In the genomic region with DNA sequence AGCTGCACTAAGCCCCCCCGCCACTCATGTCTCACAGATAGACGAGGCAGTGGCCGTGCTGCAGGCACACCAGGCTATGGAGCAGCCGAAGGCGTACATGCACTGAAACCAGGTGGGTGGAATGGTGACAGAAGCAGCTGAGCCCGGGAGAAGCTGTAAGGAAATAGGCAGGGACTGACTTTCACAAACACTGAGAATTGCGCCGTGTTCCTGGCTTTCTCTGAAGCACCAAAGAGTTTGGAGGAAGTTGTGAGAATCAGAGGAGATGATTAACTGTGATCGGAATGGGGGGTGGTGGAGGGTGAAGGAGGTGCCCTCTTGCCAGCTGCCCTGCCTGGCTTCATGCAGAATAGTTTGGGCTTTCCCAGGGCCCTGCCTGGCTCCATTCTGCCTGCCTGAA, we compare ENCODE assay signal across 26 cellular contexts. TPM values are rescaled to one million over a fixed set of nuclear protein-coding genes. Genes with fewer than 3 reads are reported as not detected.
DNase-seq lines count a peak whose midpoint lies in the region; ATAC-seq, FAIRE-seq and TF ChIP-seq lines count a peak whose summit lies in the region.
"Had no signal": no experiment of that assay in that cellular context is flagged by ENCODE, and none has a peak within 500 bp of the region (broad histone marks: within the 10 kb centered on the region; RNA-seq: fewer than 3 reads in every experiment).

No MANE protein-coding gene starts in this region.

- intact Hi-C loops in GM12878 (cut with micrococcal nuclease; ENCODE audit: unreplicated experiment) (no loop called here), head of caudate nucleus (cut with DNase I) (no loop called here)

- CTCF ChIA-PET in GM12878 (lab: Yijun Ruan, JAX) = interaction anchor here (0.8 kb wide), 1 partner anchor 12 kb away, joined by 3 read pairs; no protein-coding TSS in a partner anchor

- ATAC-seq in GM12878 = no peak
- ATAC-seq: HCT116, WTC11 had no signal

- H3K9me3 Mint-ChIP-seq in activated naive CD8-positive, alpha-beta T cell (ENCODE audit: low read depth) = no peaks in the 10 kb centered on the region
- no peaks in the 10 kb centered on the region for H3K9me3 Mint-ChIP-seq in activated naive CD8-positive, alpha-beta T cell treated with anti-CD3 and anti-CD28 coated beads for 36 hours
- H3K9me3 Mint-ChIP-seq: brain, neural progenitor cell, WTC11 had no signal

- TF ChIP-seq EP300 in GM12878 (IDR thresholded peaks at IDR 0.05; ENCODE audit: borderline replicate concordance in 1 of 2, control insufficient read depth in 1 of 2, low read depth in 2 of 2, low read length in 2 of 2) = no peak

- H3K36me3 ChIP-seq in GM12878 (ENCODE audit: control insufficient read depth in 2 of 2, insufficient read depth in 2 of 2, low read length in 1 of 2) (peaks cover 15 to 18% of the 10 kb centered on the region in 2 experiments), Peyer's patch (peaks cover 0 to 31% (median 0%) of the 10 kb centered on the region in 3 donors)
- H3K36me3 ChIP-seq: neural progenitor cell had no signal

- no peak for DNase-seq in activated naive CD8-positive, alpha-beta T cell treated with anti-CD3 and anti-CD28 coated beads for 36 hours
- no peak for DNase-seq in GM12878 (ENCODE audit: low read depth, low spot score)
- peak in 38 of 42 donors; percentile 7 to 79 (median 45) for DNase-seq in head of caudate nucleus
- peak; percentile 56 for DNase-seq in ureter (ENCODE audit: low spot score)
- no peak for DNase-seq in COLO829 (ENCODE audit: low spot score)
- DNase-seq in Peyer's patch = no peak
- no peak for DNase-seq in NCI-H1092 (lab: John Stamatoyannopoulos, UW)
- DNase-seq: activated CD4-positive, alpha-beta T cell treated with anti-CD3 and anti-CD28 coated beads, Interleukin-2, amount 50 U/mL, for 4 hours; activated CD8-positive, alpha-beta memory T cell treated with anti-CD3 and anti-CD28 coated beads, Interleukin-2, amount 50 U/mL, for 4 hours; effector CD4-positive, alpha-beta T cell; esophagus squamous epithelium; NCI-H1105 treated with DMSO at 0.1 percent for 48 hours; NCI-H2029; NCI-H345; SHP77 treated with DMSO at 0.1 percent for 48 hours; stimulated activated CD8-positive, alpha-beta memory T cell treated with anti-CD3 and anti-CD28 coated beads, Interleukin-4, amount 100 ng/mL, for 48 hours; T-helper 9 cell had no signal

- no peak overlapping the region for H3K4me2 ChIP-seq in GM12878 (ENCODE audit: control insufficient read depth, insufficient read depth)
- H3K4me2 ChIP-seq: neural progenitor cell had no signal

- no peaks in the 10 kb centered on the region for H3K9me3 ChIP-seq in GM12878 (replicated peaks; ENCODE audit: control insufficient read depth, insufficient read depth, low read length)
- H3K9me3 ChIP-seq in Peyer's patch = no peaks in the 10 kb centered on the region
- H3K9me3 ChIP-seq: esophagus squamous epithelium had no signal

- no peak for FAIRE-seq in GM12878 (lab: Jason Lieb, UNC)
- FAIRE-seq: GM12892 had no signal

- H3K4me3 Mint-ChIP-seq in activated naive CD8-positive, alpha-beta T cell = no peak overlapping the region
- H3K4me3 Mint-ChIP-seq in activated naive CD8-positive, alpha-beta T cell treated with anti-CD3 and anti-CD28 coated beads for 36 hours = no peak overlapping the region
- H3K4me3 Mint-ChIP-seq: B cell, brain, neural progenitor cell, WTC11 had no signal

- H3K9ac ChIP-seq in GM12878 (ENCODE audit: control insufficient read depth, insufficient read depth, low read length) = no peak overlapping the region
- H3K9ac ChIP-seq: neural progenitor cell had no signal

- peak overlapping the region; percentile 2 for H3K27ac Mint-ChIP-seq in activated naive CD8-positive, alpha-beta T cell
- no peak overlapping the region for H3K27ac Mint-ChIP-seq in activated naive CD8-positive, alpha-beta T cell treated with anti-CD3 and anti-CD28 coated beads for 36 hours
- H3K27ac Mint-ChIP-seq: B cell, brain, progenitor cell of endocrine pancreas had no signal

- no peak for TF ChIP-seq POLR2A in GM12878 (IDR thresholded peaks at IDR 0.05; ENCODE audit: low read depth, low read length)
- no peak for TF ChIP-seq POLR2A in Peyer's patch (IDR thresholded peaks at IDR 0.05)

- H3K27ac ChIP-seq in GM12878 (ENCODE audit: control insufficient read depth, insufficient read depth) (no peak overlapping the region), Peyer's patch (no peak overlapping the region)
- H3K27ac ChIP-seq: neural progenitor cell had no signal

- peaks cover 6% of the 10 kb centered on the region for H3K36me3 Mint-ChIP-seq in activated naive CD8-positive, alpha-beta T cell
- H3K36me3 Mint-ChIP-seq in activated naive CD8-positive, alpha-beta T cell treated with anti-CD3 and anti-CD28 coated beads for 36 hours = peaks cover 22% of the 10 kb centered on the region

- no peaks in the 10 kb centered on the region for H3K27me3 ChIP-seq in GM12878 (replicated peaks in 1 of 2; ENCODE audit: control insufficient read depth in 2 of 2, insufficient read depth in 2 of 2, low read length in 1 of 2)
- no peaks in the 10 kb centered on the region for H3K27me3 ChIP-seq in Peyer's patch
- H3K27me3 ChIP-seq: esophagus squamous epithelium, neural progenitor cell had no signal

- no peaks in the 10 kb centered on the region for H3K27me3 Mint-ChIP-seq in activated naive CD8-positive, alpha-beta T cell
- H3K27me3 Mint-ChIP-seq in activated naive CD8-positive, alpha-beta T cell treated with anti-CD3 and anti-CD28 coated beads for 36 hours = no peaks in the 10 kb centered on the region
- H3K27me3 Mint-ChIP-seq: B cell, brain, progenitor cell of endocrine pancreas had no signal

- H4K20me1 ChIP-seq in GM12878 (ENCODE audit: control insufficient read depth, insufficient read depth) = no peaks in the 10 kb centered on the region

- SMC1A ChIA-PET in GM12878 (lab: Charles Lee; ENCODE audit: uncharacterized antibody, unreplicated experiment) = interaction anchor here (1.2 to 3.1 kb wide), 2 partner anchors 8 to 10 kb away, joined by 3 to 7 read pairs; no protein-coding TSS in a partner anchor

- no peak overlapping the region for H3K4me3 ChIP-seq in GM12878
- no peak overlapping the region for H3K4me3 ChIP-seq in Peyer's patch
- H3K4me3 ChIP-seq: esophagus squamous epithelium, lung, neural progenitor cell had no signal

- POLR2A ChIA-PET in GM12878 (lab: Charles Lee) = interaction anchor here (1.4 kb wide), 1 partner anchor 15 kb away, joined by 6 read pairs; no protein-coding TSS in a partner anchor

- in situ Hi-C loops in GM12878 (cut with MboI) = no loop called here

- H3K4me1 ChIP-seq in GM12878 (ENCODE audit: control insufficient read depth, insufficient read depth, low read length) (no peaks in the 10 kb centered on the region), Peyer's patch (no peaks in the 10 kb centered on the region)
- H3K4me1 ChIP-seq: esophagus squamous epithelium, neural progenitor cell had no signal

- no peaks in the 10 kb centered on the region for H3K4me1 Mint-ChIP-seq in activated naive CD8-positive, alpha-beta T cell (ENCODE audit: low read depth)
- peaks cover 4% of the 10 kb centered on the region for H3K4me1 Mint-ChIP-seq in activated naive CD8-positive, alpha-beta T cell treated with anti-CD3 and anti-CD28 coated beads for 36 hours
- H3K4me1 Mint-ChIP-seq: B cell, brain, neural progenitor cell, WTC11 had no signal

- TF ChIP-seq CTCF in GM12878 (IDR thresholded peaks at IDR 0.05 in 2 of 3, conservative IDR thresholded peaks at IDR 0.05 in 1 of 3; ENCODE audit: control insufficient read depth in 2 of 3, extremely low read depth in 1 of 3, insufficient read depth in 1 of 3, low read depth in 3 of 3, low read length in 3 of 3) = no peak
- TF ChIP-seq CTCF in Peyer's patch (IDR thresholded peaks at IDR 0.05) = no peak

- RAD21 ChIA-PET in GM12878 (lab: Charles Lee; ENCODE audit: unreplicated experiment) = no interaction called here

- no peaks in the 10 kb centered on the region for H3K79me2 ChIP-seq in GM12878 (ENCODE audit: control insufficient read depth, insufficient read depth, low read length)

- WGBS in GM12878 (ENCODE audit: insufficient coverage, insufficient replicate concordance, low lambda C conversion rate, missing lambda C conversion rate) = 94% methylated on average over 9 of the region's 9 CpGs

- no peak overlapping the region for H2AFZ ChIP-seq in GM12878 (ENCODE audit: control insufficient read depth, low read depth, low read length)
- H2AFZ ChIP-seq: neural progenitor cell had no signal

- TF ChIP-seq RAD21 in GM12878 (IDR thresholded peaks at IDR 0.05; ENCODE audit: insufficient read depth, low read depth, low read length) = no peak

- TSS peak; percentile 29 for BruUV-seq in GM12878 (replicated peaks; lab: Mats Ljungman, UMichigan)

RNA-seq across cellular contexts. Expression of gene TOMM34, which starts 21.6 kb away (rescaled TPM):
- total RNA-seq in activated naive CD8-positive, alpha-beta T cell treated with anti-CD3 and anti-CD28 coated beads for 36 hours = 10 to 100 TPM; 72.9 to 75.1 TPM
- 9.2 and 10.5 TPM in 2 replicates for total RNA-seq in GM12878 (2013; cell fraction: nucleolus; rRNA removed)
- total RNA-seq in GM12878 (2014; rRNA removed) = 47.3 and 49.1 TPM in 2 replicates
- 27.2 and 28.3 TPM in 2 replicates for total RNA-seq in GM12878 (2014; rRNA removed; fragmentation: Illumina TruSeq; extraction: Trizol)
- total RNA-seq in GM12878 (2021) = 37.1 and 37.9 TPM in 2 replicates
- 22.6 TPM for polyA plus RNA-seq in GM12878 (2011; ENCODE audit: low read depth)
- polyA plus RNA-seq in GM12878 (2011; rRNA removed) = 30.0 and 44.0 TPM in 2 replicates
- polyA plus RNA-seq in GM12878 (2011; cell fraction: cytosol; rRNA removed) = 57.5 and 58.8 TPM in 2 replicates
- polyA plus RNA-seq in GM12878 (2011; cell fraction: nucleus; rRNA removed) = 29.4 and 38.0 TPM in 2 replicates
- 22.4 and 28.4 TPM in 2 replicates for polyA plus RNA-seq in GM12878 (2012)
- polyA plus RNA-seq in GM12878 (2014; fragmentation: Illumina TruSeq; extraction: Trizol) = 42.1 and 53.7 TPM in 2 replicates
- 10 to 100 TPM; 14.0 to 24.5 TPM for polyA plus RNA-seq in GM12878 (2014; fragmentation: Nextera tagmentation; extraction: Ambion mirVana)
- polyA plus RNA-seq in GM12878 (2014; rRNA removed) = 43.7 and 43.8 TPM in 2 replicates
- 10 to 100 TPM; 68.2 to 73.8 TPM for polyA plus RNA-seq in GM12878 (2016; fragmentation: Nextera tagmentation; extraction: Ambion mirVana)
- 29.0 and 32.2 TPM in 2 replicates for polyA minus RNA-seq in GM12878 (2011; rRNA and poly(A)+ RNA removed)
- 9.2 and 9.6 TPM in 2 replicates for polyA minus RNA-seq in GM12878 (2011; cell fraction: cytosol; rRNA and poly(A)+ RNA removed)
- polyA minus RNA-seq in GM12878 (2011; cell fraction: nucleus; rRNA and poly(A)+ RNA removed) = 5.3 and 6.7 TPM in 2 replicates
- 57.1 TPM for total RNA-seq in ureter
- total RNA-seq in Peyer's patch = 10 to 100 TPM in 3 of 4 donors, 1 to 10 TPM in 1; 8.4 to 19.0 (median 12.2) TPM

RNA-seq across cellular contexts. Expression of gene STK4, which starts 27.7 kb away (rescaled TPM):
- 100 to 1,000 TPM; 180 to 198 TPM for total RNA-seq in activated naive CD8-positive, alpha-beta T cell treated with anti-CD3 and anti-CD28 coated beads for 36 hours
- total RNA-seq in GM12878 (2013; cell fraction: nucleolus; rRNA removed) = 387 TPM in 2 replicates
- total RNA-seq in GM12878 (2014; rRNA removed) (86.8 and 97.8 TPM in 2 replicates), GM12878 (2014; rRNA removed; fragmentation: Illumina TruSeq; extraction: Trizol) (107 and 108 TPM in 2 replicates), GM12878 (2021) (96.2 and 101 TPM in 2 replicates), ureter (53.3 TPM), Peyer's patch (100 to 1,000 TPM in 1 of 4 donors, 10 to 100 TPM in 3; 27.7 to 128 (median 42.9) TPM)
- 32.8 TPM for polyA plus RNA-seq in GM12878 (2011; ENCODE audit: low read depth)
- polyA plus RNA-seq in GM12878 (2011; rRNA removed) (92.6 and 122 TPM in 2 replicates), GM12878 (2014; fragmentation: Illumina TruSeq; extraction: Trizol) (84.9 and 101 TPM in 2 replicates), GM12878 (2014; fragmentation: Nextera tagmentation; extraction: Ambion mirVana) (10 to 100 TPM; 24.0 to 51.4 TPM), GM12878 (2014; rRNA removed) (59.8 and 68.0 TPM in 2 replicates), GM12878 (2016; fragmentation: Nextera tagmentation; extraction: Ambion mirVana) (100 to 1,000 TPM; 123 to 135 TPM)
- polyA plus RNA-seq in GM12878 (2011; cell fraction: cytosol; rRNA removed) = 38.8 and 43.9 TPM in 2 replicates
- polyA plus RNA-seq in GM12878 (2011; cell fraction: nucleus; rRNA removed) = 60.6 and 66.6 TPM in 2 replicates
- 42.9 and 43.0 TPM in 2 replicates for polyA plus RNA-seq in GM12878 (2012)
- 96.0 and 117 TPM in 2 replicates for polyA minus RNA-seq in GM12878 (2011; rRNA and poly(A)+ RNA removed)
- polyA minus RNA-seq in GM12878 (2011; cell fraction: cytosol; rRNA and poly(A)+ RNA removed) = 34.5 and 39.4 TPM in 2 replicates
- 77.5 and 137 TPM in 2 replicates for polyA minus RNA-seq in GM12878 (2011; cell fraction: nucleus; rRNA and poly(A)+ RNA removed)

RNA-seq across cellular contexts. Expression of gene PABPC1L, which starts 28.8 kb away (rescaled TPM):
- 10 to 100 TPM; 75.3 to 79.3 TPM for total RNA-seq in activated naive CD8-positive, alpha-beta T cell treated with anti-CD3 and anti-CD28 coated beads for 36 hours
- 156 and 164 TPM in 2 replicates for total RNA-seq in GM12878 (2013; cell fraction: nucleolus; rRNA removed)
- total RNA-seq in GM12878 (2014; rRNA removed) (9.8 and 14.2 TPM in 2 replicates), GM12878 (2014; rRNA removed; fragmentation: Illumina TruSeq; extraction: Trizol) (9.5 and 11.1 TPM in 2 replicates), GM12878 (2021) (29.0 and 35.0 TPM in 2 replicates), ureter (79.4 TPM), Peyer's patch (100 to 1,000 TPM in 1 of 4 donors, 10 to 100 TPM in 3; 10.5 to 123 (median 33.6) TPM)
- 26.7 TPM for polyA plus RNA-seq in GM12878 (2011; ENCODE audit: low read depth)
- polyA plus RNA-seq in GM12878 (2011; rRNA removed) (57.7 and 66.8 TPM in 2 replicates), GM12878 (2014; fragmentation: Illumina TruSeq; extraction: Trizol) (20.8 and 31.7 TPM in 2 replicates), GM12878 (2014; fragmentation: Nextera tagmentation; extraction: Ambion mirVana) (1 to 10 TPM; 6.1 to 7.1 TPM), GM12878 (2014; rRNA removed) (60.8 and 69.2 TPM in 2 replicates), GM12878 (2016; fragmentation: Nextera tagmentation; extraction: Ambion mirVana) (1 to 10 TPM; 7.8 to 8.6 TPM)
- 61.4 and 79.4 TPM in 2 replicates for polyA plus RNA-seq in GM12878 (2011; cell fraction: cytosol; rRNA removed)
- polyA plus RNA-seq in GM12878 (2011; cell fraction: nucleus; rRNA removed) = 337 and 458 TPM in 2 replicates
- 36.5 and 38.1 TPM in 2 replicates for polyA plus RNA-seq in GM12878 (2012)
- 14.6 and 22.4 TPM in 2 replicates for polyA minus RNA-seq in GM12878 (2011; rRNA and poly(A)+ RNA removed)
- polyA minus RNA-seq in GM12878 (2011; cell fraction: cytosol; rRNA and poly(A)+ RNA removed) = 5.7 and 7.5 TPM in 2 replicates
- 28.2 and 46.6 TPM in 2 replicates for polyA minus RNA-seq in GM12878 (2011; cell fraction: nucleus; rRNA and poly(A)+ RNA removed)

RNA-seq across cellular contexts. Expression of gene YWHAB, which starts 53.1 kb away (rescaled TPM):
- total RNA-seq in activated naive CD8-positive, alpha-beta T cell treated with anti-CD3 and anti-CD28 coated beads for 36 hours = 100 to 1,000 TPM; 247 TPM
- 50.2 and 53.0 TPM in 2 replicates for total RNA-seq in GM12878 (2013; cell fraction: nucleolus; rRNA removed)
- 63.5 and 73.2 TPM in 2 replicates for total RNA-seq in GM12878 (2014; rRNA removed)
- 81.9 and 84.6 TPM in 2 replicates for total RNA-seq in GM12878 (2014; rRNA removed; fragmentation: Illumina TruSeq; extraction: Trizol)
- total RNA-seq in GM12878 (2021) = 185 and 195 TPM in 2 replicates
- polyA plus RNA-seq in GM12878 (2011; ENCODE audit: low read depth) = 74.9 TPM
- 99.1 and 111 TPM in 2 replicates for polyA plus RNA-seq in GM12878 (2011; rRNA removed)
- polyA plus RNA-seq in GM12878 (2011; cell fraction: cytosol; rRNA removed) = 51.3 and 64.8 TPM in 2 replicates
- polyA plus RNA-seq in GM12878 (2011; cell fraction: nucleus; rRNA removed) = 33.8 and 45.5 TPM in 2 replicates
- 91.9 and 107 TPM in 2 replicates for polyA plus RNA-seq in GM12878 (2012)
- 170 and 195 TPM in 2 replicates for polyA plus RNA-seq in GM12878 (2014; fragmentation: Illumina TruSeq; extraction: Trizol)
- 100 to 1,000 TPM; 136 to 153 TPM for polyA plus RNA-seq in GM12878 (2014; fragmentation: Nextera tagmentation; extraction: Ambion mirVana)
- 76.9 and 77.5 TPM in 2 replicates for polyA plus RNA-seq in GM12878 (2014; rRNA removed)
- polyA plus RNA-seq in GM12878 (2016; fragmentation: Nextera tagmentation; extraction: Ambion mirVana) = 100 to 1,000 TPM; 307 to 323 TPM
- polyA minus RNA-seq in GM12878 (2011; rRNA and poly(A)+ RNA removed) = 38.3 and 45.1 TPM in 2 replicates
- 26.9 and 33.3 TPM in 2 replicates for polyA minus RNA-seq in GM12878 (2011; cell fraction: cytosol; rRNA and poly(A)+ RNA removed)
- 16.7 and 24.7 TPM in 2 replicates for polyA minus RNA-seq in GM12878 (2011; cell fraction: nucleus; rRNA and poly(A)+ RNA removed)
- 314 TPM for total RNA-seq in ureter
- 100 to 1,000 TPM; 105 to 174 (median 125) TPM for total RNA-seq in Peyer's patch

Comparison
In these comparisons a context has a peak if more than half of its experiments do, and no peak if none do; other contexts are left out.
1. DNase-seq: peak in head of caudate nucleus (38 of 42) and ureter (single experiment); none in activated naive CD8-positive, alpha-beta T cell treated with anti-CD3 and anti-CD28 coated beads for 36 hours (single experiment), GM12878 (single experiment), COLO829 (single experiment), Peyer's patch (0 of 3) and NCI-H1092 (single experiment).